20 cellular contexts compared by ENCODE assay signal in the genomic region with DNA sequence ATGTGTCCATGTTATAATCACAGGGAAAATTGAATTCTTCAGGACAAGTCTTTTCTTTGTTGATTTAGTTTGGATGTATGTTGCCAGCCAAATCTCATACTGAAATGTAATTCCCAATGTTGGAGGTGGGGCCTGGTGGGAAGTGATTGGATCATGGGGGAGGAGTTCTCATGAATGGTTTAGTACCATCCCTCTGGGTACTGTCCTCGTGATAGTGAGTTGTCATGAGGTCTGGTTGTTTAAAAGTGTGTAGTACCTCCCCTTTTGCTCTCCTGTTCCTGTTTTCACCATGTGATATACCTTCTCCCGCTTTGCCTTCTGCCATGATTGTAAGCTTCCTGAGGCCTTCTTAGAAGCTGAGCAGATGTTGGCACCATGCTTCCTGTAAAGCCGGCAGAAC.
DNase-seq lines count a peak whose midpoint lies in the region; ATAC-seq and TF ChIP-seq lines count a peak whose summit lies in the region.
"Had no signal": no experiment of that assay in that cellular context is flagged by ENCODE, and none has a peak within 500 bp of the region (broad histone marks: within the 10 kb centered on the region; RNA-seq: fewer than 3 reads in every experiment).

No MANE protein-coding gene starts in this region.

- TF ChIP-seq EP300 in esophagus muscularis mucosa (IDR thresholded peaks at IDR 0.05): no peak

- TF ChIP-seq POLR2A in esophagus muscularis mucosa (IDR thresholded peaks at IDR 0.05; ENCODE audit: low read depth) (no peak), gastrocnemius medialis (IDR thresholded peaks at IDR 0.05) (no peak)

- H3K4me1 ChIP-seq in right cardiac atrium (ENCODE audit: control insufficient read depth, insufficient read depth, low read length): peaks cover 31% of the 10 kb centered on the region
- H3K4me1 ChIP-seq in esophagus muscularis mucosa: peaks cover 43 to 52% (median 49%) of the 10 kb centered on the region in 4 donors
- H3K4me1 ChIP-seq in gastrocnemius medialis: peaks cover 8 to 35% of the 10 kb centered on the region in 2 donors

- H3K9me3 ChIP-seq in right cardiac atrium (ENCODE audit: control insufficient read depth, low read length) (no peaks in the 10 kb centered on the region), esophagus muscularis mucosa (no peaks in the 10 kb centered on the region), gastrocnemius medialis (no peaks in the 10 kb centered on the region)

- in situ Hi-C loops in gastrocnemius medialis (cut with MboI; ENCODE audit: low sequenced_read_pairs in 4 of 4): no loop called here

- H3K27ac ChIP-seq in right cardiac atrium (ENCODE audit: low read length) (peak overlapping the region; percentile 14), esophagus muscularis mucosa (replicated peaks in 1 of 4) (peak overlapping the region in 3 of 4 donors; percentile 42 to 62 (median 47)), gastrocnemius medialis (peak overlapping the region; percentile 37 to 71 (median 56))

- TF ChIP-seq CTCF in esophagus muscularis mucosa (IDR thresholded peaks at IDR 0.05): no peak
- no peak for TF ChIP-seq CTCF in gastrocnemius medialis (IDR thresholded peaks at IDR 0.05 in 4 of 5, conservative IDR thresholded peaks at IDR 0.05 in 1 of 5)

- DNase-seq in right cardiac atrium: no peak
- DNase-seq in left cardiac atrium: no peak
- no peak for DNase-seq in esophagus muscularis mucosa (ENCODE audit: extremely low spot score)
- DNase-seq in gastrocnemius medialis: no peak
- no peak for DNase-seq in sciatic nerve (ENCODE audit: low spot score)
- DNase-seq in CD1c-positive myeloid dendritic cell (ENCODE audit: extremely low spot score): no peak
- DNase-seq in amygdala (lab: John Stamatoyannopoulos, UW): no peak
- DNase-seq: ACHN; CD8-positive, alpha-beta T cell; DMS79 treated with DMSO at 0.1 percent for 48 hours; GM23248; MV-4-11; NCI-H1417 treated with DMSO at 0.1 percent for 48 hours; NCI-H2081; NCI-H2227 treated with DMSO at 0.1 percent for 48 hours; NCI-H526 treated with DMSO at 0.1 percent for 48 hours; NK-92 treated with Interleukin-12 subunit alpha and Interleukin-12 subunit beta, amount 100 ng/mL, for 24 hours; OCI-M1; SHP77 had no signal

- H3K4me3 ChIP-seq in right cardiac atrium (ENCODE audit: low read length): no peak overlapping the region
- no peak overlapping the region for H3K4me3 ChIP-seq in esophagus muscularis mucosa
- H3K4me3 ChIP-seq in gastrocnemius medialis: no peak overlapping the region
- H3K4me3 ChIP-seq: GM23248 had no signal

- ATAC-seq in right cardiac atrium: no peak
- no peak for ATAC-seq in left cardiac atrium
- no peak for ATAC-seq in gastrocnemius medialis
- no peak for ATAC-seq in sciatic nerve
- no peak for ATAC-seq in GM21367 (IDR thresholded peaks at IDR 0.05; ENCODE audit: unreplicated experiment)
- ATAC-seq: CD8-positive, alpha-beta T cell had no signal

- intact Hi-C loops in right cardiac atrium (cut with DNase I) (no loop called here), left cardiac atrium (cut with DNase I) (loop anchor here in 1 of 2 donors (5.0 kb wide), 1 partner anchor 82 kb away; no protein-coding TSS in a partner anchor), esophagus muscularis mucosa (cut with DNase I) (loop anchor here (5.0 kb wide), 1 partner anchor 72 kb away; no protein-coding TSS in a partner anchor), gastrocnemius medialis (cut with DNase I; ENCODE audit: low total_unique reads) (no loop called here), sciatic nerve (cut with DNase I) (no loop called here)

- WGBS in right cardiac atrium: 88% methylated on average over 3 of the region's 3 CpGs
- WGBS in esophagus muscularis mucosa: 96% methylated on average over 3 of the region's 3 CpGs

- no peaks in the 10 kb centered on the region for H3K36me3 ChIP-seq in esophagus muscularis mucosa
- H3K36me3 ChIP-seq in gastrocnemius medialis: no peaks in the 10 kb centered on the region

- H3K27me3 ChIP-seq in right cardiac atrium (ENCODE audit: control insufficient read depth, insufficient read depth) (no peaks in the 10 kb centered on the region), esophagus muscularis mucosa (no peaks in the 10 kb centered on the region), gastrocnemius medialis (no peaks in the 10 kb centered on the region)
